ENCODE assay signal across 1 cellular context in the genomic region with DNA sequence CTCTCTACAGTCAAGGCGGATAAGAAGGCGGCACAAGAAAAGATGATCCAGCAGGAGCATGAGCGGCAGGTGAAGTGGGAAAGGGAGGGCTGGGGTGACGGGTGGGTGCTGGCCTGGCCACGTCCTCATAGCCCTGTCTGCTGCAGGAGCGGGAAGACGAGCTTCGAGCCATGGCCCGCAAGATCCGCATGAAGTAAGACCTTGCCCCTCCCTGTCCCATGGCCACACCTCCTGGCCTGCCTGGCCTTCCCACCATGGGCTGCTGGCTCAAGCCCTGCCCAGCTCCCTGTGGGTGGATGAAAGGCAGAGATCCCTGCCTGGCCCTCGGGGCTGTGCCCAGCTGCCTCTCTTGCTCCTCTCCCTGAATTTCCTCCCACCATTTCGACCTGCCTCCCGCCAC.
TF ChIP-seq lines count a peak whose summit lies in the region.

No MANE protein-coding gene starts in this region.

TF ChIP-seq in H1, 55 proteins besides CTCF, POLR2A, EP300 and RAD21:
- TF ChIP-seq TBP (IDR thresholded peaks at IDR 0.05; ENCODE audit: low read depth, low read length) (peak; percentile 37; the same call in 1 of the 2 replicates), SAP30 (IDR thresholded peaks at IDR 0.05; ENCODE audit: insufficient read depth, insufficient replicate concordance, low read length) (no peak)
- TF ChIP-seq, protein P1, sequence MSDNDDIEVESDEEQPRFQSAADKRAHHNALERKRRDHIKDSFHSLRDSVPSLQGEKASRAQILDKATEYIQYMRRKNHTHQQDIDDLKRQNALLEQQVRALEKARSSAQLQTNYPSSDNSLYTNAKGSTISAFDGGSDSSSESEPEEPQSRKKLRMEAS (IDR thresholded peaks at IDR 0.05) = peak; percentile 57; the same call in 1 of the 2 replicates
- TF ChIP-seq, protein P2, sequence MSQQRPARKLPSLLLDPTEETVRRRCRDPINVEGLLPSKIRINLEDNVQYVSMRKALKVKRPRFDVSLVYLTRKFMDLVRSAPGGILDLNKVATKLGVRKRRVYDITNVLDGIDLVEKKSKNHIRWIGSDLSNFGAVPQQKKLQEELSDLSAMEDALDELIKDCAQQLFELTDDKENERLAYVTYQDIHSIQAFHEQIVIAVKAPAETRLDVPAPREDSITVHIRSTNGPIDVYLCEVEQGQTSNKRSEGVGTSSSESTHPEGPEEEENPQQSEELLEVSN (IDR thresholded peaks at IDR 0.05) = peak; percentile 66
